ENCODE assay signal across 1 cellular context in the genomic region with DNA sequence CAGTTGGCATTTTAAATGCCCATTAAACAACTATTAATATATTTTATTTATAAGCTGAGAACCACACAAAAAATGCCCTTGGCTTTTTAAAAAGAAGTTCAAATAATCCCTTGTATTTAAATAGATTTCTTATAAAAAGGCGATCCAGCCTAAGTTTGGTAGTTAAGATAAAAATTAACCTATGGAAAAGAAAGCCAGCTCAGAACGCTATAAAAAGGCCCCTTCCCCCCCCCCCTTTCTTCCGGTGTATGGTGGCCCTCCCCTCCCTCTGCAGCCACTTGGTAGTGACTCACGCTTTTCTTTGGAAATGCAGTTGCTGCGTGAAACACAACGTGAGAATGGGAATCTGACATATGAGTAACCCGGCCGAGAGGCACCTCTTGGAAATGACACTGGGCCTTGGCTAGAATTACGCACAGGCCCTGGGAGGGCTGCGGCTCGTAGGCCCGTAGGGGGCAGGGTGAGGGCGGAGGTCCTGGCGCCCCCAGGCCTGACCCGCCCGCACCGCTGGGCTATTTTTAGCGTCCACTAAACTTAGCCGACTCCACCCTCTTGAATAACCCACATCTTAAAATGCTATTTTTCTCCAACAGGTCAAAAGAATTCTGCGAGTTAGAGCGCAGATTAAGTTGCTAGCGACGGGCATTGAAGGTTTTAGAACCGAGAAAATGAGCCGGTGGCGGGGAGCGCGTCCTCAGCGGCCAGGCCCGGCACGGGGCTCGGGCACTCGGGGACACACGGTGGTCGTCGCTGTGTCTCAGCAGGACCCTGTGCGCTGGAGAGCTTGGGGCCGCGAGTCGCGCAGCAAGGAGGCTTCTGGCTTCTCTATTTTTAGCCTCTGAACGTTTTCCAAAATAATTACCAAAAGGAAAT.
TF ChIP-seq lines count a peak whose summit lies in the region.

No MANE protein-coding gene starts in this region.

TF ChIP-seq in K562, 482 proteins besides CTCF, POLR2A, EP300 and RAD21 (continued from another document and continues in another):
- TF ChIP-seq PRDM10 (IDR thresholded peaks at IDR 0.05; ENCODE audit: partially characterized antibody) (peak; percentile 85), BRD4 (IDR thresholded peaks at IDR 0.05) (peak; percentile 57), GTF2E2 (tag; IDR thresholded peaks at IDR 0.05) (peak; percentile 33; the same call in 1 of the 2 replicates), DPF2 (IDR thresholded peaks at IDR 0.05) (peak; percentile 38; the same call in 1 of the 2 replicates), MAZ (CRISPR knock-in tag; conservative IDR thresholded peaks at IDR 0.05 in 1 of 2, IDR thresholded peaks at IDR 0.05 in 1 of 2) (peak in 1 of 2 experiments; percentile 40; a peak in 2 of 4 replicates), ZKSCAN1 (IDR thresholded peaks at IDR 0.05; ENCODE audit: low read depth, low read length) (no peak), CTBP1 (IDR thresholded peaks at IDR 0.05; ENCODE audit: borderline replicate concordance) (0 out of 2 replicates have a peak, but pooled peaks have one; percentile 9), ZBTB7A (IDR thresholded peaks at IDR 0.05; ENCODE audit: borderline replicate concordance, control insufficient read depth, low read depth, low read length) (peak; percentile 97), CREM (IDR thresholded peaks at IDR 0.05; ENCODE audit: low read depth) (peak; percentile 59), HCFC1 (IDR thresholded peaks at IDR 0.05; ENCODE audit: low read depth, low read length) (0 out of 2 replicates have a peak, but pooled peaks have one; percentile 7), RBBP5 (IDR thresholded peaks at IDR 0.05; ENCODE audit: borderline replicate concordance, insufficient read depth, low read length, poor library complexity, severe bottlenecking) (peak; percentile 49), AFF1 (IDR thresholded peaks at IDR 0.05; ENCODE audit: low read depth in 1 of 2, partially characterized antibody in 2 of 2) (peak in 1 of 2 experiments; percentile 19), VEZF1 (CRISPR knock-in tag; IDR thresholded peaks at IDR 0.05) (peak; percentile 96), MYNN (IDR thresholded peaks at IDR 0.05) (peak; percentile 35; the same call in 1 of the 2 replicates), MYNN (CRISPR knock-in tag; IDR thresholded peaks at IDR 0.05) (no peak), MEF2D (tag; conservative IDR thresholded peaks at IDR 0.05; ENCODE audit: low read depth) (peak; percentile 93), SP1 (CRISPR knock-in tag; IDR thresholded peaks at IDR 0.05) (peak; percentile 50; the same call in 1 of the 2 replicates), NFE2 (IDR thresholded peaks at IDR 0.05; ENCODE audit: low read depth) (0 out of 2 replicates have a peak, but pooled peaks have one; percentile 18), RNF219 (CRISPR knock-in tag; IDR thresholded peaks at IDR 0.05) (no peak), KLF6 (CRISPR knock-in tag; IDR thresholded peaks at IDR 0.05; ENCODE audit: borderline replicate concordance) (no peak), ETV1 (tag; conservative IDR thresholded peaks at IDR 0.05; ENCODE audit: low read depth) (peak; percentile 87), MBD2 (IDR thresholded peaks at IDR 0.05; ENCODE audit: borderline replicate concordance, low read depth) (peak; percentile 43; the same call in 1 of the 2 replicates), CHD2 (IDR thresholded peaks at IDR 0.05; ENCODE audit: low read depth, low read length) (peak; percentile 22; the same call in 1 of the 2 replicates), RHOXF2B (CRISPR knock-in tag; conservative IDR thresholded peaks at IDR 0.05) (no peak), FOXA3 (CRISPR knock-in tag; conservative IDR thresholded peaks at IDR 0.05 in 1 of 2, IDR thresholded peaks at IDR 0.05 in 1 of 2) (no peak), CHD1 (IDR thresholded peaks at IDR 0.05; ENCODE audit: low read length) (peak; percentile 82)
- TF ChIP-seq, protein P1, sequence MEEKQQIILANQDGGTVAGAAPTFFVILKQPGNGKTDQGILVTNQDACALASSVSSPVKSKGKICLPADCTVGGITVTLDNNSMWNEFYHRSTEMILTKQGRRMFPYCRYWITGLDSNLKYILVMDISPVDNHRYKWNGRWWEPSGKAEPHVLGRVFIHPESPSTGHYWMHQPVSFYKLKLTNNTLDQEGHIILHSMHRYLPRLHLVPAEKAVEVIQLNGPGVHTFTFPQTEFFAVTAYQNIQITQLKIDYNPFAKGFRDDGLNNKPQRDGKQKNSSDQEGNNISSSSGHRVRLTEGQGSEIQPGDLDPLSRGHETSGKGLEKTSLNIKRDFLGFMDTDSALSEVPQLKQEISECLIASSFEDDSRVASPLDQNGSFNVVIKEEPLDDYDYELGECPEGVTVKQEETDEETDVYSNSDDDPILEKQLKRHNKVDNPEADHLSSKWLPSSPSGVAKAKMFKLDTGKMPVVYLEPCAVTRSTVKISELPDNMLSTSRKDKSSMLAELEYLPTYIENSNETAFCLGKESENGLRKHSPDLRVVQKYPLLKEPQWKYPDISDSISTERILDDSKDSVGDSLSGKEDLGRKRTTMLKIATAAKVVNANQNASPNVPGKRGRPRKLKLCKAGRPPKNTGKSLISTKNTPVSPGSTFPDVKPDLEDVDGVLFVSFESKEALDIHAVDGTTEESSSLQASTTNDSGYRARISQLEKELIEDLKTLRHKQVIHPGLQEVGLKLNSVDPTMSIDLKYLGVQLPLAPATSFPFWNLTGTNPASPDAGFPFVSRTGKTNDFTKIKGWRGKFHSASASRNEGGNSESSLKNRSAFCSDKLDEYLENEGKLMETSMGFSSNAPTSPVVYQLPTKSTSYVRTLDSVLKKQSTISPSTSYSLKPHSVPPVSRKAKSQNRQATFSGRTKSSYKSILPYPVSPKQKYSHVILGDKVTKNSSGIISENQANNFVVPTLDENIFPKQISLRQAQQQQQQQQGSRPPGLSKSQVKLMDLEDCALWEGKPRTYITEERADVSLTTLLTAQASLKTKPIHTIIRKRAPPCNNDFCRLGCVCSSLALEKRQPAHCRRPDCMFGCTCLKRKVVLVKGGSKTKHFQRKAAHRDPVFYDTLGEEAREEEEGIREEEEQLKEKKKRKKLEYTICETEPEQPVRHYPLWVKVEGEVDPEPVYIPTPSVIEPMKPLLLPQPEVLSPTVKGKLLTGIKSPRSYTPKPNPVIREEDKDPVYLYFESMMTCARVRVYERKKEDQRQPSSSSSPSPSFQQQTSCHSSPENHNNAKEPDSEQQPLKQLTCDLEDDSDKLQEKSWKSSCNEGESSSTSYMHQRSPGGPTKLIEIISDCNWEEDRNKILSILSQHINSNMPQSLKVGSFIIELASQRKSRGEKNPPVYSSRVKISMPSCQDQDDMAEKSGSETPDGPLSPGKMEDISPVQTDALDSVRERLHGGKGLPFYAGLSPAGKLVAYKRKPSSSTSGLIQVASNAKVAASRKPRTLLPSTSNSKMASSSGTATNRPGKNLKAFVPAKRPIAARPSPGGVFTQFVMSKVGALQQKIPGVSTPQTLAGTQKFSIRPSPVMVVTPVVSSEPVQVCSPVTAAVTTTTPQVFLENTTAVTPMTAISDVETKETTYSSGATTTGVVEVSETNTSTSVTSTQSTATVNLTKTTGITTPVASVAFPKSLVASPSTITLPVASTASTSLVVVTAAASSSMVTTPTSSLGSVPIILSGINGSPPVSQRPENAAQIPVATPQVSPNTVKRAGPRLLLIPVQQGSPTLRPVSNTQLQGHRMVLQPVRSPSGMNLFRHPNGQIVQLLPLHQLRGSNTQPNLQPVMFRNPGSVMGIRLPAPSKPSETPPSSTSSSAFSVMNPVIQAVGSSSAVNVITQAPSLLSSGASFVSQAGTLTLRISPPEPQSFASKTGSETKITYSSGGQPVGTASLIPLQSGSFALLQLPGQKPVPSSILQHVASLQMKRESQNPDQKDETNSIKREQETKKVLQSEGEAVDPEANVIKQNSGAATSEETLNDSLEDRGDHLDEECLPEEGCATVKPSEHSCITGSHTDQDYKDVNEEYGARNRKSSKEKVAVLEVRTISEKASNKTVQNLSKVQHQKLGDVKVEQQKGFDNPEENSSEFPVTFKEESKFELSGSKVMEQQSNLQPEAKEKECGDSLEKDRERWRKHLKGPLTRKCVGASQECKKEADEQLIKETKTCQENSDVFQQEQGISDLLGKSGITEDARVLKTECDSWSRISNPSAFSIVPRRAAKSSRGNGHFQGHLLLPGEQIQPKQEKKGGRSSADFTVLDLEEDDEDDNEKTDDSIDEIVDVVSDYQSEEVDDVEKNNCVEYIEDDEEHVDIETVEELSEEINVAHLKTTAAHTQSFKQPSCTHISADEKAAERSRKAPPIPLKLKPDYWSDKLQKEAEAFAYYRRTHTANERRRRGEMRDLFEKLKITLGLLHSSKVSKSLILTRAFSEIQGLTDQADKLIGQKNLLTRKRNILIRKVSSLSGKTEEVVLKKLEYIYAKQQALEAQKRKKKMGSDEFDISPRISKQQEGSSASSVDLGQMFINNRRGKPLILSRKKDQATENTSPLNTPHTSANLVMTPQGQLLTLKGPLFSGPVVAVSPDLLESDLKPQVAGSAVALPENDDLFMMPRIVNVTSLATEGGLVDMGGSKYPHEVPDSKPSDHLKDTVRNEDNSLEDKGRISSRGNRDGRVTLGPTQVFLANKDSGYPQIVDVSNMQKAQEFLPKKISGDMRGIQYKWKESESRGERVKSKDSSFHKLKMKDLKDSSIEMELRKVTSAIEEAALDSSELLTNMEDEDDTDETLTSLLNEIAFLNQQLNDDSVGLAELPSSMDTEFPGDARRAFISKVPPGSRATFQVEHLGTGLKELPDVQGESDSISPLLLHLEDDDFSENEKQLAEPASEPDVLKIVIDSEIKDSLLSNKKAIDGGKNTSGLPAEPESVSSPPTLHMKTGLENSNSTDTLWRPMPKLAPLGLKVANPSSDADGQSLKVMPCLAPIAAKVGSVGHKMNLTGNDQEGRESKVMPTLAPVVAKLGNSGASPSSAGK (IDR thresholded peaks at IDR 0.05) = peak; percentile 55; the same call in 1 of the 2 replicates
